ENCODE assay signal across 8 cellular contexts in the genomic region with DNA sequence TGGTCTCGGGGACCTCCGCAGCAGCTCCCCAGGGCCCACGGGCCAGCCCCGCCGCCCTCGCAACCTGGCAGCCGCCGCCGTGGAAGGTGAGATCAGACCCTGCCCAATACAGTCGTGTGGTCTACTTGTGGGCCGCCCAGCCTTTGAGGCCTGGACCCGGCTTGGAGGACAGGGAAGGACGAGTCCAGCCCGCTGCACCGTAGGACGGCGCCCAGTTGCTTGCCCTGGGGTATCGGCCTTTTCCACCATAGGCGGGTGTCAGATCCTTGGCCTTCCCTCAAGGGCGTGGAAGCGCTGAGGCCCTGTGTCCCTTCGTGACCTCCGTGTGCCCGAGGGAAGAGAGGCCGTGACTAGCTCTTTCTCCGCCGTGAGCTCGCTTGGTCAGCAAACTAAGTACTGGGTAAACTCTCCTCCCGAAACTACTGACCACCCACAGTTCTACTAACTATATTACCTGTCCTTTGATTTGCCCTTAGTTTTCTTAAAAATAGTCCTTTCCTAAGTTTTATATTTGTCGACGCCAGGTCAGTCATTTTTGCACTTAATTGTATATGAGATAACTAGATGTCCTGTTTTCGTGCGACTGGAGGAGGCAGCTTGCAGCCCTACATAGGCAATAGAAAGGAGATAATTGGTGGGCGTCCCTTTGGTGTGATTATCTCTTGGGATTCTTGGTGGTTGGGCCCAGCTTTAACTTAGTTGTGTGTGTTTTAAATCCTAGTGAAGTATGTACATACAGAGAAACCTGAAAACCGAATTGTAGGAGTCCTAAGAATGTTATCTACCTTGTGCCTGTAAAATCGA. TPM values are rescaled to one million over a fixed set of nuclear protein-coding genes. Genes with fewer than 3 reads are reported as not detected.
DNase-seq lines count a peak whose midpoint lies in the region; ATAC-seq and TF ChIP-seq lines count a peak whose summit lies in the region.

No MANE protein-coding gene starts in this region.

- H3K36me3 ChIP-seq in CD8-positive, alpha-beta T cell (ENCODE audit: insufficient read depth, low read length) = peaks cover 17% of the 10 kb centered on the region
- H3K36me3 ChIP-seq in PC-3 (ENCODE audit: low read depth, low read length) = peaks cover 46% of the 10 kb centered on the region

- DNase-seq in CD8-positive, alpha-beta T cell = peak in 1 of 7 experiments; percentile 11
- DNase-seq in PC-3 (peak; percentile 14), cardiac fibroblast (ENCODE audit: low read depth in 2 of 2) (peak; percentile 24 to 35), left lobe of liver (ENCODE audit: low spot score) (peak; percentile 63), SIG-M5 treated with dmso at 0.1 percent for 504 hours (lab: John Stamatoyannopoulos, UW; ENCODE audit: unreplicated experiment) (no peak), GOT3 (lab: John Stamatoyannopoulos, UW) (no peak)
- peak; percentile 48 for DNase-seq in stimulated activated CD8-positive, alpha-beta memory T cell treated with anti-CD3 and anti-CD28 coated beads, Interleukin-4, amount 100 ng/mL, for 48 hours

- H3F3A ChIP-seq in PC-3 (ENCODE audit: low read length, unreplicated experiment) = no peaks in the 10 kb centered on the region

- H3K9me2 ChIP-seq in PC-3 (replicated peaks; ENCODE audit: low read length) = no peaks in the 10 kb centered on the region

- intact Hi-C loops in CD8-positive, alpha-beta T cell (cut with DNase I, micrococcal nuclease) = loop anchor here in 1 of 2 experiments (5.0 to 10.0 kb wide), 2 partner anchors 92 to 1551 kb away; partner anchors contain the start of gene BLTP3B
- intact Hi-C loops in PC-3 (cut with micrococcal nuclease) = no loop called here

- peak overlapping the region; percentile 97 for H3K4me3 Mint-ChIP-seq in CD8-positive, alpha-beta T cell

- no peaks in the 10 kb centered on the region for H3K27me3 Mint-ChIP-seq in CD8-positive, alpha-beta T cell (ENCODE audit: low read depth)

- H2AFZ ChIP-seq in PC-3 (ENCODE audit: low read length) = 0 out of 2 replicates have a peak overlapping the region, but pooled peaks have one; percentile 16

- peak overlapping the region; percentile 99 for H3K9ac ChIP-seq in PC-3 (ENCODE audit: low read length)

- no peaks in the 10 kb centered on the region for H3K27me3 ChIP-seq in CD8-positive, alpha-beta T cell (ENCODE audit: insufficient read depth, low read length)
- H3K27me3 ChIP-seq in PC-3 (ENCODE audit: low read length) = no peaks in the 10 kb centered on the region

- POLR2A ChIA-PET in CD8-positive, alpha-beta T cell (lab: Charles Lee) = interaction anchor here (0.6 to 3.3 kb wide), 11 partner anchors 9 to 79 kb away, joined by 3 to 30 read pairs (median 5); partner anchors contain the start of genes APAF1, IKBIP and TMPO
- POLR2A ChIA-PET in PC-3 (lab: Charles Lee; ENCODE audit: unreplicated experiment) = interaction anchor here (0.6 to 0.8 kb wide), 2 partner anchors 50 kb away, joined by 3 to 4 read pairs; partner anchors contain the start of genes APAF1 and IKBIP

- ATAC-seq in CD8-positive, alpha-beta T cell = no peak
- ATAC-seq in GM21825 (IDR thresholded peaks at IDR 0.05; ENCODE audit: unreplicated experiment) = peak; percentile 1
- peak; percentile 4 for ATAC-seq in PC-3
- peak; percentile 56 for ATAC-seq in left lobe of liver

- H3K4me1 Mint-ChIP-seq in CD8-positive, alpha-beta T cell (ENCODE audit: low read depth) = peaks cover 39% of the 10 kb centered on the region

- H3K27ac Mint-ChIP-seq in CD8-positive, alpha-beta T cell = peak overlapping the region; percentile 98

- no peaks in the 10 kb centered on the region for H3K9me3 Mint-ChIP-seq in CD8-positive, alpha-beta T cell

- H3K27ac ChIP-seq in CD8-positive, alpha-beta T cell (ENCODE audit: low read depth, low read length) = peak overlapping the region; percentile 92
- H3K27ac ChIP-seq in PC-3 (ENCODE audit: low read length) = peak overlapping the region; percentile 66

- no TSS peak for BruUV-seq in PC-3 (replicated peaks; lab: Mats Ljungman, UMichigan)

- H3K36me3 Mint-ChIP-seq in CD8-positive, alpha-beta T cell = peaks cover 46% of the 10 kb centered on the region

- TF ChIP-seq CTCF in CD8-positive, alpha-beta T cell (IDR thresholded peaks at IDR 0.05) = no peak
- TF ChIP-seq CTCF in PC-3 (conservative IDR thresholded peaks at IDR 0.05; ENCODE audit: low read depth, low read length) = no peak
- no peak for TF ChIP-seq CTCF in cardiac fibroblast (IDR thresholded peaks at IDR 0.05; ENCODE audit: low read depth, low read length)

- no peaks in the 10 kb centered on the region for H3K9me3 ChIP-seq in CD8-positive, alpha-beta T cell (ENCODE audit: low read length)
- H3K9me3 ChIP-seq in PC-3 (ENCODE audit: low read length) = no peaks in the 10 kb centered on the region

- H4K20me1 ChIP-seq in PC-3 (ENCODE audit: low read length) = peaks cover 46% of the 10 kb centered on the region

- CTCF ChIA-PET in CD8-positive, alpha-beta T cell (lab: Charles Lee) = interaction anchor here (0.7 to 3.7 kb wide), 8 partner anchors 13 to 87 kb away, joined by 3 to 19 read pairs (median 4); no protein-coding TSS in a partner anchor
- CTCF ChIA-PET in PC-3 (lab: Charles Lee) = interaction anchor here (1.5 to 1.6 kb wide), 2 partner anchors 27 kb away, joined by 4 to 6 read pairs; no protein-coding TSS in a partner anchor

- peaks cover 57% of the 10 kb centered on the region for H3K79me2 ChIP-seq in PC-3 (ENCODE audit: low read length)

- peaks cover 23% of the 10 kb centered on the region for H3K4me1 ChIP-seq in CD8-positive, alpha-beta T cell (ENCODE audit: insufficient read depth, low read length)
- peaks cover 12% of the 10 kb centered on the region for H3K4me1 ChIP-seq in PC-3 (ENCODE audit: insufficient read depth, low read length)

- peak overlapping the region; percentile 89 for H3K4me3 ChIP-seq in CD8-positive, alpha-beta T cell (ENCODE audit: low read depth, low read length)
- H3K4me3 ChIP-seq in PC-3 (ENCODE audit: low read length) (peak overlapping the region; percentile 94), cardiac fibroblast (replicated peaks in 1 of 2; ENCODE audit: low read depth in 2 of 2, low read length in 2 of 2) (peak overlapping the region; percentile 91 to 99)

- H3K4me2 ChIP-seq in PC-3 (ENCODE audit: low read length) = peak overlapping the region; percentile 90

RNA-seq across cellular contexts. Expression of gene SLC25A3, which starts 0.8 kb away (rescaled TPM):
- total RNA-seq in CD8-positive, alpha-beta T cell = 100 to 1,000 TPM; 686 TPM
- total RNA-seq in PC-3 (2014; rRNA removed) (466 and 547 TPM in 2 replicates), left lobe of liver (286 TPM)

RNA-seq across cellular contexts. Expression of gene IKBIP, which starts 50.3 kb away (rescaled TPM):
- total RNA-seq in CD8-positive, alpha-beta T cell = 1 to 10 TPM; 1.4 to 1.9 TPM
- 11.1 and 14.6 TPM in 2 replicates for total RNA-seq in PC-3 (2014; rRNA removed)
- total RNA-seq in left lobe of liver = 2.6 TPM

RNA-seq across cellular contexts. Expression of gene APAF1, which starts 50.8 kb away (rescaled TPM):
- total RNA-seq in CD8-positive, alpha-beta T cell = 10 to 100 TPM; 10.5 to 11.9 TPM
- 8.5 and 10.1 TPM in 2 replicates for total RNA-seq in PC-3 (2014; rRNA removed)
- total RNA-seq in left lobe of liver = 5.3 TPM

Comparison
In these comparisons a context has a peak if more than half of its experiments do, and no peak if none do; other contexts are left out.
1. DNase-seq: peak in PC-3 (single experiment), cardiac fibroblast (2 of 2), left lobe of liver (single experiment) and stimulated activated CD8-positive, alpha-beta memory T cell treated with anti-CD3 and anti-CD28 coated beads, Interleukin-4, amount 100 ng/mL, for 48 hours (single experiment); none in SIG-M5 treated with dmso at 0.1 percent for 504 hours (single experiment) and GOT3 (single experiment).
2. Peak in every context shown above with its lines, with median percentiles within 50 percentile points of each other: H3K4me3 ChIP-seq.